Comparison of ENCODE assay signal across 18 cellular contexts in the genomic region with DNA sequence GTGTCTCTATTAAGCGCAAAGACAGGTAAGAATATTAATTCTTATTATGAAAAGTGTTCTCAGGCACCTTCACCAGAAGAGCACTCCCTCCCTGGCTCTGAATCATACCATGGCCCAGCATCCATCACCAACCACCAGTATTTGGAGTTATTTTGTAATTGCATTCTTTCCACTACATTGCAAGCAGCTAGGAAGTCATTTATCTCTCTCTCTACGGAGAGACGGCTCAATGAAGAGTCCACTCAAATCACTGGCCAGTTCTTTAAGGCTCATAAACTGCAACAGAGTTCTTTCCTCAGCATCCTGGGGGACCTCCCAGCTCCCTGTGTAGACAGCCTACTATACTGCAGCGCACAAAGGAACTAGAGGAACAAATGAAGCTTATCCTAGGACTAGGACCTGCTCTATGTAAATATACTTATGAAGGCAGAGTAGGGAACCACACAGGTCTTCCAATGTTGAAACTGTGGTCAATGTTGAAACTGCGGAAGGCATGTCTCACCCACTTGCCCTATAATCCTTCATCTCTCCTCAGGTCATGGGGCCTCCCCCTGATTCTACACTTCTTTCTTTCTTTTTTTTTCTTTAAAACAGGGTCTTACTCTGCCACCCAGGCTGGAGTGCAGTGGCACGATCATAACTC.
DNase-seq lines count a peak whose midpoint lies in the region; ATAC-seq and TF ChIP-seq lines count a peak whose summit lies in the region.
"Had no signal": no experiment of that assay in that cellular context is flagged by ENCODE, and none has a peak within 500 bp of the region (broad histone marks: within the 10 kb centered on the region; RNA-seq: fewer than 3 reads in every experiment).

No MANE protein-coding gene starts in this region.

- no peak for TF ChIP-seq CTCF in choroid plexus epithelial cell (conservative IDR thresholded peaks at IDR 0.05; ENCODE audit: low read depth, low read length)
- TF ChIP-seq CTCF in nephron progenitor cell (IDR thresholded peaks at IDR 0.05): no peak

- intact Hi-C loops in activated CD4-positive, alpha-beta memory T cell treated with anti-CD3 and anti-CD28 coated beads for 36 hours (cut with micrococcal nuclease): no loop called here

- H3K4me1 Mint-ChIP-seq in nephron progenitor cell: peaks cover 11% of the 10 kb centered on the region
- no peaks in the 10 kb centered on the region for H3K4me1 Mint-ChIP-seq in activated CD4-positive, alpha-beta memory T cell treated with anti-CD3 and anti-CD28 coated beads for 36 hours (ENCODE audit: low read depth)

- no peak for ATAC-seq in HG02938 (IDR thresholded peaks at IDR 0.05; ENCODE audit: unreplicated experiment)
- ATAC-seq: activated CD8-positive, alpha-beta memory T cell treated with anti-CD3 and anti-CD28 coated beads, Interleukin-2, amount 10 ng/mL, durations not matched to agents 7 days and 5 days; HepG2; natural killer cell treated with Interleukin-12 subunit alpha and Interleukin-12 subunit beta and Interleukin-15 and Interleukin-18, amount 100 ng/mL, for 72 hours had no signal

- H3K36me3 Mint-ChIP-seq in nephron progenitor cell (ENCODE audit: low read depth): peaks cover 62% of the 10 kb centered on the region
- peaks cover 23% of the 10 kb centered on the region for H3K36me3 Mint-ChIP-seq in activated CD4-positive, alpha-beta memory T cell treated with anti-CD3 and anti-CD28 coated beads for 36 hours

- H3K9me3 Mint-ChIP-seq in nephron progenitor cell: peaks cover 8% of the 10 kb centered on the region
- no peaks in the 10 kb centered on the region for H3K9me3 Mint-ChIP-seq in activated CD4-positive, alpha-beta memory T cell treated with anti-CD3 and anti-CD28 coated beads for 36 hours
- H3K9me3 Mint-ChIP-seq: natural killer cell treated with Interleukin-12 subunit alpha and Interleukin-12 subunit beta and Interleukin-15 and Interleukin-18, amount 100 ng/mL, for 72 hours; T-helper 1 cell treated with Interleukin-12 subunit alpha and Interleukin-12 subunit beta and Interleukin-4 antibody, amounts not matched to agents 30 μg/mL and 1 μg/mL, for 36 hours had no signal

- peaks cover 4% of the 10 kb centered on the region for H3K27me3 Mint-ChIP-seq in nephron progenitor cell (ENCODE audit: low read depth, poor library complexity)
- no peaks in the 10 kb centered on the region for H3K27me3 Mint-ChIP-seq in activated CD4-positive, alpha-beta memory T cell treated with anti-CD3 and anti-CD28 coated beads for 36 hours
- H3K27me3 Mint-ChIP-seq: activated CD8-positive, alpha-beta memory T cell treated with anti-CD3 and anti-CD28 coated beads, Interleukin-2, amount 10 ng/mL, durations not matched to agents 7 days and 5 days; brain; natural killer cell treated with Interleukin-12 subunit alpha and Interleukin-12 subunit beta and Interleukin-15 and Interleukin-18, amount 100 ng/mL, for 72 hours had no signal

- peak; percentile 76 for DNase-seq in EH (ENCODE audit: low read depth)
- DNase-seq in RPMI7951 (ENCODE audit: low read depth): peak; percentile 9
- DNase-seq in choroid plexus epithelial cell (ENCODE audit: low read depth): peak; percentile 76
- DNase-seq in nephron progenitor cell: no peak
- no peak for DNase-seq in activated CD4-positive, alpha-beta memory T cell treated with anti-CD3 and anti-CD28 coated beads for 36 hours
- no peak for DNase-seq in NCI-H1092 (lab: John Stamatoyannopoulos, UW)
- DNase-seq in HuH-7.5 (ENCODE audit: low spot score): no peak
- DNase-seq: activated CD8-positive, alpha-beta memory T cell treated with anti-CD3 and anti-CD28 coated beads, Interleukin-2, amount 10 ng/mL, durations not matched to agents 7 days and 5 days; C1 segment of cervical spinal cord; DMS53; esophagus squamous epithelium; NCI-H82; RPMI8226 had no signal

- peak overlapping the region; percentile 34 for H3K27ac Mint-ChIP-seq in nephron progenitor cell
- no peak overlapping the region for H3K27ac Mint-ChIP-seq in activated CD4-positive, alpha-beta memory T cell treated with anti-CD3 and anti-CD28 coated beads for 36 hours
- H3K27ac Mint-ChIP-seq: activated CD8-positive, alpha-beta memory T cell treated with anti-CD3 and anti-CD28 coated beads, Interleukin-2, amount 10 ng/mL, durations not matched to agents 7 days and 5 days; natural killer cell treated with Interleukin-12 subunit alpha and Interleukin-12 subunit beta and Interleukin-15 and Interleukin-18, amount 100 ng/mL, for 72 hours; T-helper 1 cell treated with Interleukin-12 subunit alpha and Interleukin-12 subunit beta and Interleukin-4 antibody, amounts not matched to agents 30 μg/mL and 1 μg/mL, for 36 hours had no signal

- H3K4me3 Mint-ChIP-seq in nephron progenitor cell: no peak overlapping the region
- no peak overlapping the region for H3K4me3 Mint-ChIP-seq in activated CD4-positive, alpha-beta memory T cell treated with anti-CD3 and anti-CD28 coated beads for 36 hours
- H3K4me3 Mint-ChIP-seq: activated CD8-positive, alpha-beta memory T cell treated with anti-CD3 and anti-CD28 coated beads, Interleukin-2, amount 10 ng/mL, durations not matched to agents 7 days and 5 days; brain; natural killer cell treated with Interleukin-12 subunit alpha and Interleukin-12 subunit beta and Interleukin-15 and Interleukin-18, amount 100 ng/mL, for 72 hours; T-helper 1 cell treated with Interleukin-12 subunit alpha and Interleukin-12 subunit beta and Interleukin-4 antibody, amounts not matched to agents 30 μg/mL and 1 μg/mL, for 36 hours had no signal

- no peak overlapping the region for H3K4me3 ChIP-seq in choroid plexus epithelial cell (ENCODE audit: low read depth, low read length)
- H3K4me3 ChIP-seq: esophagus squamous epithelium had no signal

- CTCF ChIA-PET in activated CD4-positive, alpha-beta memory T cell treated with anti-CD3 and anti-CD28 coated beads for 36 hours (lab: Charles Lee): no interaction called here

- POLR2A ChIA-PET in activated CD4-positive, alpha-beta memory T cell treated with anti-CD3 and anti-CD28 coated beads for 36 hours (lab: Charles Lee): no interaction called here

Comparison
In these comparisons a context has a peak if more than half of its experiments do, and no peak if none do; other contexts are left out.
1. DNase-seq: peak in EH (single experiment), RPMI7951 (single experiment) and choroid plexus epithelial cell (single experiment); none in nephron progenitor cell (single experiment), activated CD4-positive, alpha-beta memory T cell treated with anti-CD3 and anti-CD28 coated beads for 36 hours (single experiment), NCI-H1092 (single experiment) and HuH-7.5 (single experiment).